In the genomic region with DNA sequence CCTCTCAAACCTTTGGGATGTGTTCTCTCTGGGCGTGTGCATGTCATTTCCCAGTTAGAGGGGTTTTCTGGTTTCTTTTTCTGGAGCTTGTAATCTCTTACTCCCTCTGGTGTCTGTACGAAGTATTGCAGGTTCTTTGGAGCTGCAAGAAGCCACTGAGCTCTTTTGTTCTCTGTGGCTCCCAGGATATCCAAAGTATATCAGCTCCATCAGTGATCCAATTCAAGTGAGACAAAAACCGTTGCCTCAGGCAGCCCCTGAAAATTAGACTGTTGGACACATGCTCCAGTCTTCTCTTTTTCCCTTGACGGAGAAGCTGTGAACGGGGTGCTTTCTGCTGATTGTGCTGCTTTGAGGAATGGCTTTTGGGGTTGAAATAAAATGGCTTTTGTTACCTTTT, we compare ENCODE assay signal across 9 cellular contexts. TPM values are rescaled to one million over a fixed set of nuclear protein-coding genes. Genes with fewer than 3 reads are reported as not detected.
A peak's percentile ranks its signal among the peaks of the same experiment; 100 is the strongest.
DNase-seq lines count a peak whose midpoint lies in the region; FAIRE-seq and TF ChIP-seq lines count a peak whose summit lies in the region.
"Had no signal": no experiment of that assay in that cellular context is flagged by ENCODE, and none has a peak within 500 bp of the region (broad histone marks: within the 10 kb centered on the region; RNA-seq: fewer than 3 reads in every experiment).

No MANE protein-coding gene starts in this region.

- H3K23me2 ChIP-seq in H1 (ENCODE audit: low read depth, low read length) = no peaks in the 10 kb centered on the region

- H3K4me2 ChIP-seq in Karpas-422 (ENCODE audit: low read depth, low read length, poor library complexity, severe bottlenecking) = peak overlapping the region; percentile 34
- H3K4me2 ChIP-seq in H1 (ENCODE audit: insufficient read depth in 1 of 2, low read depth in 2 of 2, low read length in 2 of 2) = no peak overlapping the region
- no peak overlapping the region for H3K4me2 ChIP-seq in mesendoderm (ENCODE audit: low read length)

- no peak overlapping the region for H2BK12ac ChIP-seq in H1 (ENCODE audit: low read depth, low read length)

- H3K56ac ChIP-seq in H1 (replicated peaks; ENCODE audit: insufficient read length, low read depth, low read length) (no peak overlapping the region), mesendoderm (ENCODE audit: low read length) (no peak overlapping the region)

- peaks cover 11% of the 10 kb centered on the region; the same call in 1 of the 2 replicates for H3K36me3 ChIP-seq in Karpas-422 (ENCODE audit: insufficient read depth, low read length)
- H3K36me3 ChIP-seq in H1 (ENCODE audit: control insufficient read depth in 2 of 4, insufficient read depth in 4 of 4, low read length in 3 of 4) = no peaks in the 10 kb centered on the region
- H3K36me3 ChIP-seq in mesendoderm (ENCODE audit: control insufficient read depth, insufficient read depth, low read length) = no peaks in the 10 kb centered on the region

- H2BK20ac ChIP-seq in H1 (ENCODE audit: low read length) = no peak overlapping the region

- peak in 2 of 3 experiments; percentile 65 to 74; a peak in 3 of 4 replicates for TF ChIP-seq CTCF in H1 (IDR thresholded peaks at IDR 0.05; ENCODE audit: control extremely low read depth in 1 of 3, insufficient read depth in 1 of 3, low read depth in 1 of 3, low read length in 3 of 3)

- H3K4ac ChIP-seq in H1 (replicated peaks; ENCODE audit: insufficient read length, low read depth, low read length) (no peak overlapping the region), mesendoderm (ENCODE audit: low read depth, low read length) (no peak overlapping the region)

- WGBS in H1 (ENCODE audit: extremely low coverage in 1 of 2, insufficient coverage in 1 of 2, insufficient read length in 1 of 2, insufficient replicate concordance in 2 of 2, low coverage in 1 of 2, low lambda C conversion rate in 2 of 2, missing lambda C conversion rate in 1 of 2), 2 experiments = 47% methylated on average over 5 of the region's 5 CpGs; no CpG with 5 or more reads in 1 of the 2 experiments
- no CpG with 5 or more reads among the region's 5 CpGs for WGBS in mesendoderm (ENCODE audit: extremely low coverage, insufficient coverage, low lambda C conversion rate)

- no peak overlapping the region for H3K18ac ChIP-seq in H1 (ENCODE audit: extremely low read depth, low read length)
- no peak overlapping the region for H3K18ac ChIP-seq in mesendoderm (ENCODE audit: low read length)

- peak; percentile 66 to 76 for TF ChIP-seq RAD21 in H1 (IDR thresholded peaks at IDR 0.05 in 1 of 2, conservative IDR thresholded peaks at IDR 0.05 in 1 of 2; ENCODE audit: low read depth in 2 of 2, low read length in 2 of 2)

- H2AFZ ChIP-seq in Karpas-422 (ENCODE audit: low read length) (no peak overlapping the region), H1 (ENCODE audit: low read length) (peak overlapping the region; percentile 23; the same call in 1 of the 2 replicates)

- H3K79me2 ChIP-seq in Karpas-422 (ENCODE audit: low read length) (no peaks in the 10 kb centered on the region), H1 (ENCODE audit: control insufficient read depth in 1 of 2, insufficient read depth in 2 of 2, low read length in 2 of 2) (no peaks in the 10 kb centered on the region), mesendoderm (ENCODE audit: control insufficient read depth, insufficient read depth, low read length) (no peaks in the 10 kb centered on the region)

- peak; percentile 62 for DNase-seq in SIG-M5 treated with dmso at 0.1 percent for 504 hours (lab: John Stamatoyannopoulos, UW; ENCODE audit: unreplicated experiment)
- DNase-seq in SIG-M5 (lab: John Stamatoyannopoulos, UW) = no peak
- DNase-seq in Karpas-422 = peak; percentile 88
- DNase-seq in RPMI7951 (ENCODE audit: low read depth) = peak; percentile 68
- no peak for DNase-seq in H1 (ENCODE audit: low read depth in 1 of 2, low spot score in 2 of 2)
- peak; percentile 86 for DNase-seq in mesendoderm
- no peak for DNase-seq in NK-92 (lab: John Stamatoyannopoulos, UW; ENCODE audit: unreplicated experiment)
- DNase-seq in posterior vena cava (ENCODE audit: low spot score) = no peak
- DNase-seq: activated naive CD8-positive, alpha-beta T cell treated with anti-CD3 and anti-CD28 coated beads, Interleukin-2, amount 10 ng/mL, durations not matched to agents 7 days and 5 days had no signal

- peak; percentile 73 for FAIRE-seq in H1 (lab: Jason Lieb, UNC)

- H3K27me3 ChIP-seq in Karpas-422 (ENCODE audit: low read length) (peaks cover 3% of the 10 kb centered on the region; the same call in 1 of the 2 replicates), H1 (replicated peaks in 1 of 4; ENCODE audit: control insufficient read depth in 3 of 4, extremely low read depth in 1 of 4, insufficient read depth in 3 of 4, low read length in 3 of 4) (no peaks in the 10 kb centered on the region), mesendoderm (ENCODE audit: insufficient read depth, low read length, poor library complexity) (no peaks in the 10 kb centered on the region)

- no peaks in the 10 kb centered on the region for H3K9me2 ChIP-seq in Karpas-422 (replicated peaks; ENCODE audit: insufficient read depth, low read length)

- H2BK15ac ChIP-seq in H1 (ENCODE audit: low read length) (no peak overlapping the region), mesendoderm (replicated peaks; ENCODE audit: low read depth) (no peak overlapping the region)

- H3K79me1 ChIP-seq in H1 (ENCODE audit: low read depth, low read length) = no peaks in the 10 kb centered on the region
- H3K79me1 ChIP-seq in mesendoderm (ENCODE audit: low read length) = no peaks in the 10 kb centered on the region

- H3K27ac ChIP-seq in Karpas-422 (ENCODE audit: low read length) (no peak overlapping the region), H1 (ENCODE audit: low read depth, low read length) (no peak overlapping the region), mesendoderm (ENCODE audit: low read depth, low read length) (no peak overlapping the region)

- H3K9ac ChIP-seq in Karpas-422 (ENCODE audit: low read length) = no peak overlapping the region
- no peak overlapping the region for H3K9ac ChIP-seq in H1 (replicated peaks in 1 of 4; ENCODE audit: extremely low read depth in 1 of 4, low read depth in 3 of 4, low read length in 3 of 4)
- no peak overlapping the region for H3K9ac ChIP-seq in mesendoderm (ENCODE audit: low read length)

- TF ChIP-seq POLR2A in H1 (IDR thresholded peaks at IDR 0.05; ENCODE audit: control extremely low read depth in 1 of 2, low read depth in 2 of 2, low read length in 2 of 2) = no peak

- CTCF ChIA-PET in H1 (lab: Charles Lee; ENCODE audit: partially characterized antibody) = interaction anchor here (0.6 to 2.5 kb wide), 25 partner anchors 9 to 470 kb away, joined by 3 to 30 read pairs (median 4); no protein-coding TSS in a partner anchor

- H4K5ac ChIP-seq in H1 (ENCODE audit: insufficient read length, low read depth, low read length) (no peak overlapping the region), mesendoderm (ENCODE audit: low read length) (no peak overlapping the region)

- POLR2A ChIA-PET in H1 (lab: Charles Lee; ENCODE audit: partially characterized antibody) = no interaction called here

- H4K8ac ChIP-seq in H1 (ENCODE audit: extremely low read depth, insufficient read depth, low read length) (no peak overlapping the region), mesendoderm (ENCODE audit: low read depth, low read length) (peak overlapping the region; percentile 59)

- no peak overlapping the region for H2BK5ac ChIP-seq in H1 (ENCODE audit: low read depth, low read length)
- H2BK5ac ChIP-seq in mesendoderm (ENCODE audit: low read length) = no peak overlapping the region

- no peak overlapping the region for H3K14ac ChIP-seq in H1 (ENCODE audit: insufficient read length)

- no peaks in the 10 kb centered on the region for H3K4me1 ChIP-seq in Karpas-422 (ENCODE audit: low read length)
- H3K4me1 ChIP-seq in H1 (replicated peaks in 1 of 4; ENCODE audit: control insufficient read depth in 3 of 4, insufficient read depth in 4 of 4, low read length in 3 of 4) = no peaks in the 10 kb centered on the region
- H3K4me1 ChIP-seq in mesendoderm (ENCODE audit: control insufficient read depth, low read depth, low read length) = no peaks in the 10 kb centered on the region

- intact Hi-C loops in posterior vena cava (cut with DNase I) = no loop called here

- H3K9me3 ChIP-seq in Karpas-422 (ENCODE audit: low read length) (peaks cover 28% of the 10 kb centered on the region), H1 (ENCODE audit: insufficient read depth in 2 of 2, low read depth in 1 of 2, low read length in 1 of 2) (peaks cover 0 to 7% of the 10 kb centered on the region in 2 experiments; a peak in 2 of 4 replicates)

- H3K4me3 ChIP-seq in Karpas-422 (ENCODE audit: low read length) (no peak overlapping the region), H1 (ENCODE audit: extremely low read depth in 1 of 4, insufficient read depth in 2 of 4, low read depth in 3 of 4, low read length in 4 of 4) (no peak overlapping the region), mesendoderm (ENCODE audit: low read length) (no peak overlapping the region)

- no peak overlapping the region for H3K23ac ChIP-seq in H1 (ENCODE audit: insufficient read length)
- H3K23ac ChIP-seq in mesendoderm (ENCODE audit: low read length) = no peak overlapping the region

- H2BK120ac ChIP-seq in H1 (replicated peaks; ENCODE audit: low read depth, low read length) (no peak overlapping the region), mesendoderm (ENCODE audit: low read depth, low read length) (no peak overlapping the region)

- no peak for TF ChIP-seq EP300 in H1 (IDR thresholded peaks at IDR 0.05; ENCODE audit: borderline replicate concordance in 1 of 2, low read depth in 2 of 2, low read length in 2 of 2)

- no peak overlapping the region for H4K91ac ChIP-seq in H1 (replicated peaks; ENCODE audit: insufficient read length, low read length)

- no peaks in the 10 kb centered on the region for H4K20me1 ChIP-seq in Karpas-422 (ENCODE audit: insufficient read depth, low read depth, low read length)
- no peaks in the 10 kb centered on the region for H4K20me1 ChIP-seq in H1 (replicated peaks in 1 of 2; ENCODE audit: control insufficient read depth in 1 of 2, insufficient read depth in 2 of 2, low read length in 2 of 2)

- H2AK5ac ChIP-seq in H1 (ENCODE audit: low read depth, low read length) = no peak overlapping the region
- H2AK5ac ChIP-seq in mesendoderm (ENCODE audit: low read length) = no peak overlapping the region

RNA-seq across cellular contexts. Expression of gene LDLRAD4, which starts 59.0 kb away (rescaled TPM):
- total RNA-seq in Karpas-422 (2014; rRNA removed; shearing (Covaris generic); ENCODE audit: low replicate concordance) = 204 and 269 TPM in 2 replicates
- total RNA-seq in RPMI7951 (2014; rRNA removed; shearing (Covaris generic)) = 0.10 and 0.24 TPM in 2 replicates
- 1.2 and 1.4 TPM in 2 replicates for total RNA-seq in H1 (2021; fragmentation: NEBNext Ultra II Directional; extraction: Animal tissue kit (Norgen Biotek cat#: 25700))
- 0.77 and 1.1 TPM in 2 replicates for polyA plus RNA-seq in H1 (2011; rRNA removed)
- polyA plus RNA-seq in H1 (2011; cell fraction: cytosol; rRNA removed) = 0.88 TPM
- polyA plus RNA-seq in H1 (2011; cell fraction: nucleus; rRNA removed) = 1.6 TPM
- polyA plus RNA-seq in H1 (2012, experiment 1 of 2) = 0.51 to 0.81 TPM (median 0.66 TPM) in 4 replicates
- 0.22 TPM for polyA plus RNA-seq in H1 (2012, experiment 2 of 2)
- polyA plus RNA-seq in H1 (2013, experiment 1 of 2) = 0.57 TPM
- polyA plus RNA-seq in H1 (2013, experiment 2 of 2) = 0.46 TPM
- 0.68 and 1.8 TPM in 2 replicates for polyA minus RNA-seq in H1 (2011; rRNA and poly(A)+ RNA removed)
- 1.0 TPM for polyA minus RNA-seq in H1 (2011; cell fraction: cytosol; rRNA and poly(A)+ RNA removed)
- 4.1 TPM for polyA minus RNA-seq in H1 (2011; cell fraction: nucleus; rRNA and poly(A)+ RNA removed)
- polyA plus RNA-seq in mesendoderm (2013, experiment 1 of 2) = 1.5 TPM
- polyA plus RNA-seq in mesendoderm (2013, experiment 2 of 2) = 1.7 TPM
- total RNA-seq in posterior vena cava = 10 to 100 TPM; 52.3 to 74.8 TPM

Comparison
In these comparisons a context has a peak if more than half of its experiments do, and no peak if none do; other contexts are left out.
1. DNase-seq: peak in SIG-M5 treated with dmso at 0.1 percent for 504 hours (single experiment), Karpas-422 (single experiment), RPMI7951 (single experiment) and mesendoderm (single experiment); none in SIG-M5 (single experiment), H1 (0 of 2), NK-92 (single experiment) and posterior vena cava (single experiment).
2. RNA of gene LDLRAD4, which starts 59.0 kb away (total RNA-seq): 204 to 269 TPM in Karpas-422 and 52.3 to 74.8 TPM in posterior vena cava; 1.2 to 1.4 TPM in H1 and 0.10 to 0.24 TPM in RPMI7951; every median in the first group is over 10 times any median in the second.